9 cellular contexts compared by ENCODE assay signal in genomic region chr12:13195848-13196301, GRCh38. TPM values are rescaled to one million over a fixed set of nuclear protein-coding genes. Genes with fewer than 3 reads are reported as not detected.
DNase-seq lines count a peak whose midpoint lies in the region; ATAC-seq and TF ChIP-seq lines count a peak whose summit lies in the region.
"Had no signal": no experiment of that assay in that cellular context is flagged by ENCODE, and none has a peak within 500 bp of the region (broad histone marks: within the 10 kb centered on the region; RNA-seq: fewer than 3 reads in every experiment).

No MANE protein-coding gene starts in this region.

- H3K79me1 ChIP-seq in mesenchymal stem cell (replicated peaks; ENCODE audit: low read length, poor library complexity, severe bottlenecking) = peaks cover 5% of the 10 kb centered on the region

- peak overlapping the region in 1 of 2 experiments; percentile 90 for H2BK12ac ChIP-seq in mesenchymal stem cell (ENCODE audit: low read length in 2 of 2)

- H3K36me3 Mint-ChIP-seq in activated CD8-positive, alpha-beta memory T cell treated with anti-CD3 and anti-CD28 coated beads, Interleukin-2, amount 10 ng/mL, durations not matched to agents 7 days and 5 days = no peaks in the 10 kb centered on the region

- no peak overlapping the region for H3K14ac ChIP-seq in mesenchymal stem cell (ENCODE audit: low read length in 2 of 2)

- no peak for ATAC-seq in activated CD8-positive, alpha-beta memory T cell treated with anti-CD3 and anti-CD28 coated beads, Interleukin-2, amount 10 ng/mL, durations not matched to agents 7 days and 5 days
- ATAC-seq in upper lobe of right lung = peak; percentile 29
- ATAC-seq in HG02970 (IDR thresholded peaks at IDR 0.05; ENCODE audit: low FRiP score, unreplicated experiment) = no peak
- ATAC-seq in HG02588 (IDR thresholded peaks at IDR 0.05; ENCODE audit: unreplicated experiment) = no peak

- H3K36me3 ChIP-seq in breast epithelium (no peaks in the 10 kb centered on the region), mesenchymal stem cell (ENCODE audit: control insufficient read depth in 1 of 2, insufficient read depth in 2 of 2, low read depth in 1 of 2, low read length in 2 of 2) (peaks cover 0 to 23% of the 10 kb centered on the region in 2 experiments), upper lobe of right lung (no peaks in the 10 kb centered on the region)

- H2BK120ac ChIP-seq in mesenchymal stem cell (ENCODE audit: low read depth, low read length) = no peak overlapping the region

- no peak for TF ChIP-seq POLR2A in breast epithelium (IDR thresholded peaks at IDR 0.05)

- H2AFZ ChIP-seq in mesenchymal stem cell (ENCODE audit: low read depth, low read length) = no peak overlapping the region

- TF ChIP-seq CTCF in breast epithelium (IDR thresholded peaks at IDR 0.05) (no peak), upper lobe of right lung (IDR thresholded peaks at IDR 0.05) (no peak)

- H3K4ac ChIP-seq in mesenchymal stem cell (ENCODE audit: low read depth in 1 of 2, low read length in 2 of 2) = peak overlapping the region in 1 of 2 experiments; percentile 56

- H3K9ac ChIP-seq in mesenchymal stem cell (ENCODE audit: low read length) = peak overlapping the region; percentile 99

- peaks cover 28% of the 10 kb centered on the region for H3K4me1 Mint-ChIP-seq in activated CD8-positive, alpha-beta memory T cell treated with anti-CD3 and anti-CD28 coated beads, Interleukin-2, amount 10 ng/mL, durations not matched to agents 7 days and 5 days

- H2BK5ac ChIP-seq in mesenchymal stem cell (ENCODE audit: low read depth, low read length, poor library complexity, severe bottlenecking) = no peak overlapping the region

- peak overlapping the region; percentile 82 for H3K27ac Mint-ChIP-seq in activated CD8-positive, alpha-beta memory T cell treated with anti-CD3 and anti-CD28 coated beads, Interleukin-2, amount 10 ng/mL, durations not matched to agents 7 days and 5 days

- CTCF ChIA-PET in activated CD8-positive, alpha-beta memory T cell treated with anti-CD3 and anti-CD28 coated beads, Interleukin-2, amount 10 ng/mL, durations not matched to agents 7 days and 5 days (lab: Charles Lee) = interaction anchor here (1.0 to 3.3 kb wide), 6 partner anchors 16 to 97 kb away, joined by 3 to 17 read pairs (median 4); no protein-coding TSS in a partner anchor

- DNase-seq in activated CD8-positive, alpha-beta memory T cell treated with anti-CD3 and anti-CD28 coated beads, Interleukin-2, amount 10 ng/mL, durations not matched to agents 7 days and 5 days = no peak
- no peak for DNase-seq in activated CD8-positive, alpha-beta memory T cell treated with anti-CD3 and anti-CD28 coated beads, Interleukin-2, amount 50 U/mL, for 48 hours
- DNase-seq in breast epithelium (ENCODE audit: low spot score in 2 of 2) (no peak), mesenchymal stem cell (peak; percentile 84), upper lobe of right lung (no peak), occipital lobe (lab: John Stamatoyannopoulos, UW) (no peak)

- peaks cover 36% of the 10 kb centered on the region for H3K27me3 Mint-ChIP-seq in activated CD8-positive, alpha-beta memory T cell treated with anti-CD3 and anti-CD28 coated beads, Interleukin-2, amount 10 ng/mL, durations not matched to agents 7 days and 5 days

- peak overlapping the region; percentile 78 for H3K4me3 Mint-ChIP-seq in activated CD8-positive, alpha-beta memory T cell treated with anti-CD3 and anti-CD28 coated beads, Interleukin-2, amount 10 ng/mL, durations not matched to agents 7 days and 5 days

- H3K4me3 ChIP-seq in breast epithelium = peak overlapping the region; percentile 11 to 71 (median 63)
- peak overlapping the region in 1 of 2 experiments; percentile 92 for H3K4me3 ChIP-seq in mesenchymal stem cell (ENCODE audit: insufficient read depth in 1 of 2, low read depth in 1 of 2, low read length in 2 of 2)
- peak overlapping the region; percentile 66 for H3K4me3 ChIP-seq in upper lobe of right lung

- no peaks in the 10 kb centered on the region for H3K9me3 ChIP-seq in breast epithelium
- H3K9me3 ChIP-seq in mesenchymal stem cell (ENCODE audit: control insufficient read depth, low read length) = no peaks in the 10 kb centered on the region
- H3K9me3 ChIP-seq in upper lobe of right lung = no peaks in the 10 kb centered on the region

- H3K4me2 ChIP-seq in mesenchymal stem cell (ENCODE audit: low read length, poor library complexity, severe bottlenecking) = no peak overlapping the region

- H4K91ac ChIP-seq in mesenchymal stem cell (ENCODE audit: low read length) = no peak overlapping the region

- H3K27me3 ChIP-seq in breast epithelium = no peaks in the 10 kb centered on the region
- H3K27me3 ChIP-seq in mesenchymal stem cell (ENCODE audit: control insufficient read depth in 1 of 2, insufficient read depth in 1 of 2, low read length in 2 of 2) = no peaks in the 10 kb centered on the region
- H3K27me3 ChIP-seq in upper lobe of right lung = no peaks in the 10 kb centered on the region

- 14% methylated on average over 2 of the region's 2 CpGs for WGBS in mesenchymal stem cell

- H3K18ac ChIP-seq in mesenchymal stem cell (ENCODE audit: low read depth in 1 of 2, low read length in 2 of 2) = peak overlapping the region; percentile 6 to 37

- H3K27ac ChIP-seq in breast epithelium = peak overlapping the region; percentile 97
- H3K27ac ChIP-seq in mesenchymal stem cell (ENCODE audit: low read length, poor library complexity, severe bottlenecking) = peak overlapping the region; percentile 33
- peak overlapping the region; percentile 96 for H3K27ac ChIP-seq in upper lobe of right lung
- H3K27ac ChIP-seq: C4-2B had no signal

- H3K4me1 ChIP-seq in breast epithelium = peaks cover 8 to 9% of the 10 kb centered on the region in 2 donors
- peaks cover 16% of the 10 kb centered on the region for H3K4me1 ChIP-seq in mesenchymal stem cell (ENCODE audit: control insufficient read depth, insufficient read depth, low read depth, low read length)
- H3K4me1 ChIP-seq in upper lobe of right lung = peaks cover 36% of the 10 kb centered on the region

- no peaks in the 10 kb centered on the region for H3K9me3 Mint-ChIP-seq in activated CD8-positive, alpha-beta memory T cell treated with anti-CD3 and anti-CD28 coated beads, Interleukin-2, amount 10 ng/mL, durations not matched to agents 7 days and 5 days (ENCODE audit: low read depth)

- no peak overlapping the region for H2AK5ac ChIP-seq in mesenchymal stem cell (ENCODE audit: low read length, severe bottlenecking)

- H2BK15ac ChIP-seq in mesenchymal stem cell (ENCODE audit: low read depth, poor library complexity, severe bottlenecking) = no peak overlapping the region

- no peak overlapping the region for H4K8ac ChIP-seq in mesenchymal stem cell (ENCODE audit: low read length)

- intact Hi-C loops in breast epithelium (cut with DNase I; ENCODE audit: low total_unique reads) = no loop called here
- intact Hi-C loops in upper lobe of right lung (cut with DNase I) = no loop called here

- H3K23ac ChIP-seq in mesenchymal stem cell (ENCODE audit: low read length in 2 of 2) = no peak overlapping the region

RNA-seq across cellular contexts. Expression of gene EMP1, which starts 0.7 kb away (rescaled TPM):
- total RNA-seq in activated CD8-positive, alpha-beta memory T cell treated with anti-CD3 and anti-CD28 coated beads, Interleukin-2, amount 10 ng/mL, durations not matched to agents 7 days and 5 days = 1 to 10 TPM; 6.1 to 8.8 TPM
- 100 to 1,000 TPM; 207 to 759 (median 444) TPM for total RNA-seq in breast epithelium
- 110 TPM for polyA plus RNA-seq in mesenchymal stem cell (2013, experiment 1 of 2)
- polyA plus RNA-seq in mesenchymal stem cell (2013, experiment 2 of 2) = 171 TPM
- 286 TPM for total RNA-seq in upper lobe of right lung
- 6.6 TPM for total RNA-seq in occipital lobe

Comparison
In these comparisons a context has a peak if more than half of its experiments do, and no peak if none do; other contexts are left out.
1. H3K27ac ChIP-seq: peak in every context shown above with its lines; median percentile 97 in breast epithelium; 96 in upper lobe of right lung; 33 in mesenchymal stem cell.
2. RNA of gene EMP1, which starts 0.7 kb away (total RNA-seq): 207 to 759 TPM in breast epithelium and 286 TPM in upper lobe of right lung (single experiment); 6.1 to 8.8 TPM in activated CD8-positive, alpha-beta memory T cell treated with anti-CD3 and anti-CD28 coated beads, Interleukin-2, amount 10 ng/mL, durations not matched to agents 7 days and 5 days and 6.6 TPM in occipital lobe (single experiment); every median in the first group is over 10 times any median in the second.